In the genomic region with DNA sequence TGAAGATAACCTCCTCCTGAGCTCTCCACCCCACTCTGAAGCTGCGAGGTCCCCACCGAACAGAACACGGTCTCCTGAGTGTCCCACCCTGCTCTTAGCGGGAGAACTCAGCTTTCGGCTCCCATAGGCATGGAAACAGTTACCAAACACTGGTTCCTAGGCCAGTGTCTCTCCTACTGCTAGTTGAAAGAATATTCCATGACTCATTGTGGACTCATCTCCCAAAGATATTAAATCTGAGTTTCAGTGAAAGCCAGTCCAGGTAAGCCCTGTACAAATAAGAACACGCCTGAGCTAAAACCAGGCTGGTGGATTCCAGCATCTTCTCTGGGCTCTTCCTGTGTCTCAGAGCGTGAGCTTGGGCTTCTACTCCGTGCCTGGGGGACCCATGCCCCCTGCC, we compare ENCODE assay signal across 1 cellular context.
A peak's percentile ranks its signal among the peaks of the same experiment; 100 is the strongest.
TF ChIP-seq lines count a peak whose summit lies in the region.

No MANE protein-coding gene starts in this region.

TF ChIP-seq in HCT116, 20 proteins besides CTCF, POLR2A, EP300 and RAD21 (continued from another document):
- TF ChIP-seq REST (IDR thresholded peaks at IDR 0.05; ENCODE audit: low read depth) (no peak), EZH2 (IDR thresholded peaks at IDR 0.05) (no peak), POLR2AphosphoS5 (IDR thresholded peaks at IDR 0.05; ENCODE audit: low read depth, low read length) (no peak), CBX3 (IDR thresholded peaks at IDR 0.05; ENCODE audit: low read depth) (0 out of 2 replicates have a peak, but pooled peaks have one; percentile 28)
